Comparison of ENCODE assay signal across 9 cellular contexts in genomic region chr1:94543003-94543402, GRCh38. TPM values are rescaled to one million over a fixed set of nuclear protein-coding genes. Genes with fewer than 3 reads are reported as not detected.
DNase-seq lines count a peak whose midpoint lies in the region; ATAC-seq, FAIRE-seq and TF ChIP-seq lines count a peak whose summit lies in the region.
"Had no signal": no experiment of that assay in that cellular context is flagged by ENCODE, and none has a peak within 500 bp of the region (broad histone marks: within the 10 kb centered on the region; RNA-seq: fewer than 3 reads in every experiment).

No MANE protein-coding gene starts in this region.

- TF ChIP-seq CTCF in AG10803 (conservative IDR thresholded peaks at IDR 0.05; ENCODE audit: low read length): no peak
- no peak for TF ChIP-seq CTCF in IMR-90 (conservative IDR thresholded peaks at IDR 0.05; ENCODE audit: low read depth, low read length)
- no peak for TF ChIP-seq CTCF in GM12878 (IDR thresholded peaks at IDR 0.05 in 2 of 3, conservative IDR thresholded peaks at IDR 0.05 in 1 of 3; ENCODE audit: control insufficient read depth in 2 of 3, extremely low read depth in 1 of 3, insufficient read depth in 1 of 3, low read depth in 3 of 3, low read length in 3 of 3)

- H3K4me2 ChIP-seq in IMR-90 (ENCODE audit: low read depth, low read length) (peak overlapping the region; percentile 65; the same call in 1 of the 2 replicates), GM12878 (ENCODE audit: control insufficient read depth, insufficient read depth) (peak overlapping the region; percentile 98; the same call in 1 of the 2 replicates)

- H3K18ac ChIP-seq in IMR-90 (ENCODE audit: low read depth, low read length): peak overlapping the region; percentile 49; the same call in 1 of the 2 replicates

- no peak overlapping the region for H2AK5ac ChIP-seq in IMR-90 (ENCODE audit: low read depth, low read length)

- H3K4me1 ChIP-seq in IMR-90 (ENCODE audit: control insufficient read depth, insufficient read depth, low read length) (peaks cover 5% of the 10 kb centered on the region), GM12878 (ENCODE audit: control insufficient read depth, insufficient read depth, low read length) (peaks cover 12% of the 10 kb centered on the region; the same call in 1 of the 2 replicates), muscle layer of duodenum (ENCODE audit: control insufficient read depth in 1 of 2, insufficient read depth in 2 of 2, low read length in 2 of 2) (peaks cover 0 to 18% of the 10 kb centered on the region in 2 donors)

- POLR2A ChIA-PET in IMR-90 (lab: Charles Lee; ENCODE audit: unreplicated experiment) (interaction anchor here (0.7 to 3.7 kb wide), 17 partner anchors 13 to 258 kb away, joined by 3 to 28 read pairs (median 8); no protein-coding TSS in a partner anchor), GM12878 (lab: Charles Lee) (interaction anchor here (1.6 kb wide), 1 partner anchor 8 kb away, joined by 10 read pairs; no protein-coding TSS in a partner anchor)

- FAIRE-seq in GM12878 (lab: Jason Lieb, UNC): no peak

- no peak overlapping the region for H3K27ac ChIP-seq in IMR-90 (ENCODE audit: insufficient read depth, low read length)
- H3K27ac ChIP-seq in GM12878 (ENCODE audit: control insufficient read depth, insufficient read depth): no peak overlapping the region
- H3K27ac ChIP-seq in muscle layer of duodenum (ENCODE audit: low read length): peak overlapping the region; percentile 70

- dilution Hi-C loops in IMR-90 (cut with HindIII; ENCODE audit: low sequenced_read_pairs, unreplicated experiment): loop anchor here (25.0 kb wide), 1 partner anchor 244 kb away; no protein-coding TSS in a partner anchor

- TF ChIP-seq POLR2A in IMR-90 (IDR thresholded peaks at IDR 0.05; ENCODE audit: low read depth, low read length): peak; percentile 59; the same call in 1 of the 2 replicates
- no peak for TF ChIP-seq POLR2A in GM12878 (IDR thresholded peaks at IDR 0.05; ENCODE audit: low read depth, low read length)

- peak overlapping the region; percentile 87; the same call in 1 of the 2 replicates for H3K56ac ChIP-seq in IMR-90 (ENCODE audit: extremely low read depth, insufficient read depth, low read length)

- CTCF ChIA-PET in IMR-90 (lab: Yijun Ruan, JAX) (interaction anchor here (0.9 to 1.4 kb wide), 2 partner anchors 13 to 262 kb away, joined by 3 to 4 read pairs; no protein-coding TSS in a partner anchor), GM12878 (lab: Yijun Ruan, JAX) (interaction anchor here (1.1 to 1.4 kb wide), 4 partner anchors 61 to 260 kb away, joined by 3 to 5 read pairs (median 3); no protein-coding TSS in a partner anchor)

- H3K36me3 ChIP-seq in IMR-90 (ENCODE audit: control insufficient read depth, insufficient read depth, low read length) (peaks cover 21% of the 10 kb centered on the region), GM12878 (ENCODE audit: control insufficient read depth in 2 of 2, insufficient read depth in 2 of 2, low read length in 1 of 2) (no peaks in the 10 kb centered on the region), muscle layer of duodenum (ENCODE audit: control insufficient read depth in 1 of 2, insufficient read depth in 2 of 2, low read length in 2 of 2) (no peaks in the 10 kb centered on the region)

- no peak overlapping the region for H4K5ac ChIP-seq in IMR-90 (ENCODE audit: low read depth, low read length)

- H3K9me3 ChIP-seq in IMR-90 (ENCODE audit: control insufficient read depth, insufficient read depth, low read length): no peaks in the 10 kb centered on the region
- no peaks in the 10 kb centered on the region for H3K9me3 ChIP-seq in GM12878 (replicated peaks; ENCODE audit: control insufficient read depth, insufficient read depth, low read length)
- no peaks in the 10 kb centered on the region for H3K9me3 ChIP-seq in muscle layer of duodenum (ENCODE audit: control insufficient read depth in 1 of 2, low read length in 2 of 2)

- H2BK120ac ChIP-seq in IMR-90 (ENCODE audit: low read depth, low read length): peak overlapping the region; percentile 91; the same call in 1 of the 2 replicates

- peak overlapping the region; percentile 43; the same call in 1 of the 2 replicates for H4K91ac ChIP-seq in IMR-90 (ENCODE audit: insufficient read depth, low read depth, low read length)

- no peak overlapping the region for H2AK9ac ChIP-seq in IMR-90 (replicated peaks; ENCODE audit: low read depth, low read length, poor library complexity)

- peak overlapping the region; percentile 94 for H2BK5ac ChIP-seq in IMR-90 (ENCODE audit: low read depth, low read length, poor library complexity, severe bottlenecking)

- intact Hi-C loops in IMR-90 (cut with micrococcal nuclease) (loop anchor here (5.0 kb wide), 1 partner anchor 134 kb away; no protein-coding TSS in a partner anchor), GM12878 (cut with micrococcal nuclease; ENCODE audit: unreplicated experiment) (no loop called here)

- ATAC-seq in IMR-90 (ENCODE audit: low read depth) (no peak), GM12878 (no peak), HG03196 (IDR thresholded peaks at IDR 0.05; ENCODE audit: unreplicated experiment) (no peak), HG03439 (IDR thresholded peaks at IDR 0.05; ENCODE audit: unreplicated experiment) (no peak)

- SMC1A ChIA-PET in GM12878 (lab: Charles Lee; ENCODE audit: uncharacterized antibody, unreplicated experiment): interaction anchor here (1.0 to 1.6 kb wide), 7 partner anchors 8 to 208 kb away, joined by 3 to 4 read pairs (median 3); no protein-coding TSS in a partner anchor

- 0% methylated on average over 1 of the region's 1 CpG; no CpG with 5 or more reads in 1 of the 2 experiments for WGBS in IMR-90 (ENCODE audit: extremely low coverage in 2 of 2, insufficient read length in 1 of 2), 2 experiments
- WGBS in GM12878 (ENCODE audit: insufficient coverage, insufficient replicate concordance, low lambda C conversion rate, missing lambda C conversion rate): 0% methylated on average over 1 of the region's 1 CpG

- RAD21 ChIA-PET in GM12878 (lab: Charles Lee; ENCODE audit: unreplicated experiment): interaction anchor here (0.6 to 1.5 kb wide), 5 partner anchors 9 to 264 kb away, joined by 3 to 4 read pairs (median 3); no protein-coding TSS in a partner anchor

- H2BK15ac ChIP-seq in IMR-90 (ENCODE audit: low read depth, low read length): peak overlapping the region; percentile 26; the same call in 1 of the 3 replicates

- peak overlapping the region; percentile 11 for H3K14ac ChIP-seq in IMR-90 (replicated peaks; ENCODE audit: low read depth, low read length)

- H3K79me2 ChIP-seq in GM12878 (ENCODE audit: control insufficient read depth, insufficient read depth, low read length): no peaks in the 10 kb centered on the region

- H3K27me3 ChIP-seq in IMR-90 (ENCODE audit: control insufficient read depth, insufficient read depth, low read length) (no peaks in the 10 kb centered on the region), GM12878 (replicated peaks in 1 of 2; ENCODE audit: control insufficient read depth in 2 of 2, insufficient read depth in 2 of 2, low read length in 1 of 2) (peaks cover 4 to 12% of the 10 kb centered on the region in 2 experiments), muscle layer of duodenum (ENCODE audit: low read depth, low read length) (no peaks in the 10 kb centered on the region)

- no peak overlapping the region for H2AFZ ChIP-seq in IMR-90 (replicated peaks; ENCODE audit: low read length, poor library complexity)
- no peak overlapping the region for H2AFZ ChIP-seq in GM12878 (ENCODE audit: control insufficient read depth, low read depth, low read length)

- TF ChIP-seq EP300 in GM12878 (IDR thresholded peaks at IDR 0.05; ENCODE audit: borderline replicate concordance in 1 of 2, control insufficient read depth in 1 of 2, low read depth in 2 of 2, low read length in 2 of 2): no peak

- peak overlapping the region; percentile 56 to 91; a peak in 2 of 4 replicates for H4K8ac ChIP-seq in IMR-90 (ENCODE audit: low read depth in 2 of 2, low read length in 2 of 2)

- BruUV-seq in IMR-90 (replicated peaks; lab: Mats Ljungman, UMichigan) (no TSS peak), GM12878 (replicated peaks; lab: Mats Ljungman, UMichigan) (no TSS peak)

- no peak for TF ChIP-seq RAD21 in IMR-90 (IDR thresholded peaks at IDR 0.05; ENCODE audit: low read length)
- no peak for TF ChIP-seq RAD21 in GM12878 (IDR thresholded peaks at IDR 0.05; ENCODE audit: insufficient read depth, low read depth, low read length)

- DNase-seq in AG10803 (ENCODE audit: low read depth) (peak; percentile 77), IMR-90 (peak; percentile 69), GM12878 (ENCODE audit: low read depth, low spot score) (no peak), HT-29 (ENCODE audit: low spot score) (no peak), T1000 (lab: John Stamatoyannopoulos, UW) (no peak)
- DNase-seq: effector memory CD4-positive, alpha-beta T cell had no signal

- peak overlapping the region; percentile 62; the same call in 1 of the 2 replicates for H3K4ac ChIP-seq in IMR-90 (ENCODE audit: low read depth, low read length)

- peaks cover 34% of the 10 kb centered on the region for H4K20me1 ChIP-seq in IMR-90 (ENCODE audit: insufficient read depth, low read length)
- H4K20me1 ChIP-seq in GM12878 (ENCODE audit: control insufficient read depth, insufficient read depth): no peaks in the 10 kb centered on the region

- H3K9ac ChIP-seq in IMR-90 (ENCODE audit: low read depth, low read length) (peak overlapping the region; percentile 83; the same call in 1 of the 2 replicates), GM12878 (ENCODE audit: control insufficient read depth, insufficient read depth, low read length) (no peak overlapping the region)

- H3K4me3 ChIP-seq in AG10803 (ENCODE audit: low read length) (peak overlapping the region; percentile 77), IMR-90 (ENCODE audit: insufficient read depth, low read depth, low read length) (peak overlapping the region; percentile 53; the same call in 1 of the 2 replicates), GM12878 (no peak overlapping the region), muscle layer of duodenum (ENCODE audit: low read depth in 1 of 2, low read length in 2 of 2) (peak overlapping the region; percentile 69 to 88)

- H3K9me1 ChIP-seq in IMR-90 (ENCODE audit: insufficient read depth, low read length): peaks cover 2% of the 10 kb centered on the region; the same call in 1 of the 2 replicates

- peak overlapping the region; percentile 30; the same call in 1 of the 2 replicates for H2BK20ac ChIP-seq in IMR-90 (ENCODE audit: low read depth, low read length)

- peak overlapping the region; percentile 91; the same call in 1 of the 2 replicates for H3K23ac ChIP-seq in IMR-90 (ENCODE audit: low read depth, low read length)

- peaks cover 4 to 42% of the 10 kb centered on the region in 2 experiments; a peak in 2 of 4 replicates for H3K79me1 ChIP-seq in IMR-90 (ENCODE audit: low read depth in 1 of 2, low read length in 2 of 2)

- in situ Hi-C loops in IMR-90 (cut with MboI; ENCODE audit: low sequenced_read_pairs): loop anchor here (5.0 kb wide), 1 partner anchor 64 kb away; no protein-coding TSS in a partner anchor
- in situ Hi-C loops in GM12878 (cut with MboI): no loop called here

RNA-seq across cellular contexts. Expression of gene F3, which starts 1.4 kb away (rescaled TPM):
- total RNA-seq in IMR-90 (2012; rRNA removed) (75.6 and 102 TPM in 2 replicates), GM12878 (2014; rRNA removed) (not detected in 2 replicates), GM12878 (2014; rRNA removed; fragmentation: Illumina TruSeq; extraction: Trizol) (not detected in 2 replicates), GM12878 (2021) (0.33 and 0.48 TPM in 2 replicates)
- polyA plus RNA-seq in IMR-90 (2012; rRNA removed) (99.0 and 126 TPM in 2 replicates), GM12878 (2011; rRNA removed) (0.18 and 0.19 TPM in 2 replicates), GM12878 (2014; fragmentation: Illumina TruSeq; extraction: Trizol) (not detected in 2 replicates), GM12878 (2014; fragmentation: Nextera tagmentation; extraction: Ambion mirVana) (not detected), GM12878 (2014; rRNA removed) (not detected in 2 replicates), GM12878 (2016; fragmentation: Nextera tagmentation; extraction: Ambion mirVana) (not detected)
- 45.0 and 45.1 TPM in 2 replicates for polyA plus RNA-seq in IMR-90 (2012; cell fraction: cytosol; rRNA removed)
- polyA plus RNA-seq in IMR-90 (2012; cell fraction: nucleus; rRNA removed; ENCODE audit: low replicate concordance): 88.3 and 572 TPM in 2 replicates
- 0.40 TPM in 1 of 2 replicates, not detected in the other for total RNA-seq in GM12878 (2013; cell fraction: nucleolus; rRNA removed)
- polyA plus RNA-seq in GM12878 (2011; ENCODE audit: low read depth): not detected
- polyA plus RNA-seq in GM12878 (2011; cell fraction: cytosol; rRNA removed): 0.03 and 0.07 TPM in 2 replicates
- 0.12 and 0.18 TPM in 2 replicates for polyA plus RNA-seq in GM12878 (2011; cell fraction: nucleus; rRNA removed)
- not detected in 2 replicates for polyA plus RNA-seq in GM12878 (2012)
- polyA minus RNA-seq in GM12878 (2011; rRNA and poly(A)+ RNA removed): 0.10 TPM in 1 of 2 replicates, not detected in the other
- 2.0 and 3.8 TPM in 2 replicates for polyA minus RNA-seq in GM12878 (2011; cell fraction: cytosol; rRNA and poly(A)+ RNA removed)
- polyA minus RNA-seq in GM12878 (2011; cell fraction: nucleus; rRNA and poly(A)+ RNA removed): 0.36 TPM in 1 of 2 replicates, not detected in the other
- total RNA-seq in HT-29 (2014; rRNA removed; shearing (Covaris generic)): 5.5 TPM in 2 replicates

Comparison
In these comparisons a context has a peak if more than half of its experiments do, and no peak if none do; other contexts are left out.
1. DNase-seq: peak in AG10803 (single experiment) and IMR-90 (single experiment); none in GM12878 (single experiment), HT-29 (single experiment) and T1000 (single experiment).
2. RNA of gene F3, which starts 1.4 kb away (total RNA-seq): 75.6 to 102 TPM in IMR-90; 5.5 TPM in HT-29 and 0.33 to 0.48 TPM in GM12878; every median in the first group is over 10 times any median in the second.